Comparison of ENCODE assay signal across 21 cellular contexts in genomic region chr12:122545855-122546254, GRCh38. TPM values are rescaled to one million over a fixed set of nuclear protein-coding genes. Genes with fewer than 3 reads are reported as not detected.
A peak's percentile ranks its signal among the peaks of the same experiment; 100 is the strongest.
DNase-seq lines count a peak whose midpoint lies in the region; ATAC-seq, FAIRE-seq and TF ChIP-seq lines count a peak whose summit lies in the region.
"Had no signal": no experiment of that assay in that cellular context is flagged by ENCODE, and none has a peak within 500 bp of the region (broad histone marks: within the 10 kb centered on the region; RNA-seq: fewer than 3 reads in every experiment).

No MANE protein-coding gene starts in this region.

- no peak overlapping the region for H3K4me3 ChIP-seq in OCI-LY7 (ENCODE audit: low read depth, low read length, poor library complexity, severe bottlenecking)
- no peak overlapping the region for H3K4me3 ChIP-seq in HepG2 (replicated peaks in 1 of 3; ENCODE audit: insufficient read depth in 1 of 3, low read depth in 2 of 3, low read length in 3 of 3)
- H3K4me3 ChIP-seq: heart right ventricle, skin epidermis, tibial artery had no signal

- no peaks in the 10 kb centered on the region for H3K9me2 ChIP-seq in OCI-LY7 (ENCODE audit: insufficient read depth, low read length)

- in situ Hi-C loops in HepG2 (cut with HindIII; ENCODE audit: extremely low pct_ligation_motif_present, low pct_unique_long_range_greater_than_20kb) = no loop called here

- no peak for TF ChIP-seq RAD21 in HepG2 (CRISPR knock-in tag; IDR thresholded peaks at IDR 0.05)

- POLR2A ChIA-PET in OCI-LY7 (lab: Charles Lee) = no interaction called here
- POLR2A ChIA-PET in HepG2 (lab: Yijun Ruan, JAX) = no interaction called here

- FAIRE-seq in GM18507 (lab: Jason Lieb, UNC) (peak; percentile 81), HepG2 (lab: Jason Lieb, UNC) (no peak)
- FAIRE-seq: islet of Langerhans had no signal

- WGBS in HepG2 (ENCODE audit: low lambda C conversion rate) = 99% methylated on average over 2 of the region's 2 CpGs

- H3K27ac ChIP-seq in OCI-LY7 (ENCODE audit: low read depth, low read length, poor library complexity, severe bottlenecking) (no peak overlapping the region), HepG2 (ENCODE audit: extremely low read length, insufficient read depth, low read length) (no peak overlapping the region)
- H3K27ac ChIP-seq: heart right ventricle, skin epidermis, tibial artery, VCaP had no signal

- TF ChIP-seq POLR2A in HepG2 (IDR thresholded peaks at IDR 0.05; ENCODE audit: insufficient read depth in 1 of 2, low read depth in 2 of 2, low read length in 2 of 2) = no peak

- peak; percentile 28 for DNase-seq in GM18507 (ENCODE audit: extremely low spot score, insufficient read length, low read depth)
- no peak for DNase-seq in OCI-LY7 (ENCODE audit: low spot score)
- DNase-seq in NCI-H1092 treated with DMSO at 0.1 percent for 48 hours (lab: John Stamatoyannopoulos, UW) = no peak
- no peak for DNase-seq in GM19238 (ENCODE audit: insufficient read length, low spot score)
- no peak for DNase-seq in HepG2 (ENCODE audit: low spot score)
- DNase-seq in NCI-H1694 treated with DMSO at 0.1 percent for 48 hours (lab: John Stamatoyannopoulos, UW) = no peak
- DNase-seq: amniotic stem cell; COR-L47; effector memory CD4-positive, alpha-beta T cell; heart right ventricle; IMR-90; natural killer cell; posterior cingulate gyrus; RPMI8226; tibial artery had no signal

- H2AFZ ChIP-seq in OCI-LY7 (ENCODE audit: low read length) = no peak overlapping the region
- no peak overlapping the region for H2AFZ ChIP-seq in HepG2 (ENCODE audit: low read length)

- TF ChIP-seq CTCF in OCI-LY7 (conservative IDR thresholded peaks at IDR 0.05; ENCODE audit: low read length) (no peak), HepG2 (CRISPR knock-in tag; IDR thresholded peaks at IDR 0.05) (no peak)

- H4K20me1 ChIP-seq in OCI-LY7 (ENCODE audit: insufficient read depth, low read length) (no peaks in the 10 kb centered on the region), HepG2 (ENCODE audit: insufficient read depth, low read length) (no peaks in the 10 kb centered on the region)

- H3K4me2 ChIP-seq in OCI-LY7 (ENCODE audit: low read length) (peak overlapping the region; percentile 14; the same call in 1 of the 2 replicates), HepG2 (ENCODE audit: low read depth, low read length) (no peak overlapping the region)

- peaks cover 5% of the 10 kb centered on the region; the same call in 1 of the 2 replicates for H3K79me2 ChIP-seq in OCI-LY7 (ENCODE audit: insufficient read depth, low read depth, low read length)
- no peaks in the 10 kb centered on the region for H3K79me2 ChIP-seq in HepG2 (ENCODE audit: insufficient read depth, low read length)

- H3K9me3 ChIP-seq in OCI-LY7 (ENCODE audit: low read length) (no peaks in the 10 kb centered on the region), HepG2 (ENCODE audit: low read length) (no peaks in the 10 kb centered on the region)
- H3K9me3 ChIP-seq: heart right ventricle, tibial artery had no signal

- no TSS peak for BruUV-seq in OCI-LY7 (replicated peaks; lab: Mats Ljungman, UMichigan)
- no TSS peak for BruUV-seq in HepG2 (replicated peaks; lab: Mats Ljungman, UMichigan)

- H3K36me3 ChIP-seq in OCI-LY7 (ENCODE audit: insufficient read depth, low read length) (peaks cover 98% of the 10 kb centered on the region), HepG2 (replicated peaks in 1 of 2; ENCODE audit: control insufficient read depth in 1 of 2, insufficient read depth in 2 of 2, low read length in 2 of 2) (peaks cover 5 to 39% of the 10 kb centered on the region in 2 experiments)

- intact Hi-C loops in OCI-LY7 (cut with micrococcal nuclease; ENCODE audit: unreplicated experiment) (no loop called here), HepG2 (cut with micrococcal nuclease; ENCODE audit: unreplicated experiment) (no loop called here)

- peak; percentile 49 for ATAC-seq in GM21515 (IDR thresholded peaks at IDR 0.05; ENCODE audit: unreplicated experiment)
- ATAC-seq in HG03066 (IDR thresholded peaks at IDR 0.05; ENCODE audit: low read depth, unreplicated experiment) = peak; percentile 68
- ATAC-seq in HepG2 = no peak
- ATAC-seq: HCT116, heart right ventricle, natural killer cell had no signal

- H3K27me3 ChIP-seq in HepG2 (ENCODE audit: control insufficient read depth in 1 of 2, insufficient read depth in 2 of 2, low read length in 2 of 2) = no peaks in the 10 kb centered on the region
- H3K27me3 ChIP-seq: heart right ventricle, tibial artery had no signal

- H3K9ac ChIP-seq in HepG2 (ENCODE audit: insufficient read depth, low read depth, low read length) = no peak overlapping the region

- CTCF ChIA-PET in OCI-LY7 (lab: Charles Lee; ENCODE audit: unreplicated experiment) (no interaction called here), HepG2 (lab: Yijun Ruan, JAX; ENCODE audit: low intra/inter-chr PET ratio, low total read pairs) (no interaction called here)

- H3K4me1 ChIP-seq in OCI-LY7 (ENCODE audit: insufficient read depth, low read length, poor library complexity, severe bottlenecking) (peaks cover 20% of the 10 kb centered on the region), HepG2 (ENCODE audit: insufficient read depth, low read length) (no peaks in the 10 kb centered on the region)
- H3K4me1 ChIP-seq: heart right ventricle, tibial artery had no signal

- TF ChIP-seq EP300 in HepG2 (IDR thresholded peaks at IDR 0.05; ENCODE audit: low read depth in 2 of 2, low read length in 2 of 2) (no peak), HepG2 (CRISPR knock-in tag; IDR thresholded peaks at IDR 0.05; ENCODE audit: borderline replicate concordance) (no peak)

RNA-seq across cellular contexts. Expression of gene KNTC1, which starts 18.8 kb away (rescaled TPM):
- 138 and 170 TPM in 2 replicates for total RNA-seq in OCI-LY7 (2014; rRNA removed; shearing (Covaris generic))
- total RNA-seq in OCI-LY7 (2022) = 195 and 253 TPM in 2 replicates
- 49.2 and 57.6 TPM in 2 replicates for total RNA-seq in HepG2 (2016; rRNA removed; fragmentation: Illumina TruSeq; extraction: Trizol)
- total RNA-seq in HepG2 (2016; cell fraction: cytosol; rRNA removed; fragmentation: Illumina TruSeq; extraction: Trizol; ENCODE audit: low read depth) = 18.2 and 22.7 TPM in 2 replicates
- 49.4 and 57.3 TPM in 2 replicates for total RNA-seq in HepG2 (2016; cell fraction: insoluble cytoplasmic fraction; rRNA removed; fragmentation: Illumina TruSeq; extraction: Trizol)
- total RNA-seq in HepG2 (2016; cell fraction: membrane; rRNA removed; fragmentation: Illumina TruSeq; extraction: Trizol) = 16.5 and 21.3 TPM in 2 replicates
- 108 and 118 TPM in 2 replicates for total RNA-seq in HepG2 (2016; cell fraction: nucleus; rRNA removed; fragmentation: Illumina TruSeq; extraction: Trizol)
- polyA plus RNA-seq in HepG2 (2011; rRNA removed) = 26.9 and 45.1 TPM in 2 replicates
- 6.0 and 6.6 TPM in 2 replicates for polyA plus RNA-seq in HepG2 (2011; cell fraction: cytosol; rRNA removed)
- polyA plus RNA-seq in HepG2 (2011; cell fraction: nucleus; rRNA removed) = 56.6 and 86.5 TPM in 2 replicates
- 23.2 and 23.7 TPM in 2 replicates for polyA plus RNA-seq in HepG2 (2012)
- polyA plus RNA-seq in HepG2 (2016; cell fraction: cytosol; fragmentation: Illumina TruSeq; extraction: Trizol; ENCODE audit: low read depth) = 2.0 and 2.9 TPM in 2 replicates
- polyA plus RNA-seq in HepG2 (2016; cell fraction: insoluble cytoplasmic fraction; fragmentation: Illumina TruSeq; extraction: Trizol; ENCODE audit: low read depth) = 27.6 and 27.7 TPM in 2 replicates
- 3.5 and 4.7 TPM in 2 replicates for polyA plus RNA-seq in HepG2 (2016; cell fraction: membrane; fragmentation: Illumina TruSeq; extraction: Trizol; ENCODE audit: low read depth)
- polyA plus RNA-seq in HepG2 (2016; cell fraction: nucleus; fragmentation: Illumina TruSeq; extraction: Trizol; ENCODE audit: insufficient read depth, low read depth) = 208 and 213 TPM in 2 replicates
- 21.3 and 75.8 TPM in 2 replicates for polyA minus RNA-seq in HepG2 (2011; rRNA and poly(A)+ RNA removed; ENCODE audit: low replicate concordance)
- 10.1 and 13.4 TPM in 2 replicates for polyA minus RNA-seq in HepG2 (2011; cell fraction: cytosol; rRNA and poly(A)+ RNA removed)
- 88.6 and 117 TPM in 2 replicates for polyA minus RNA-seq in HepG2 (2011; cell fraction: nucleus; rRNA and poly(A)+ RNA removed)

RNA-seq across cellular contexts. Expression of gene RSRC2, which starts 19.1 kb away (rescaled TPM):
- total RNA-seq in OCI-LY7 (2014; rRNA removed; shearing (Covaris generic)) = 91.7 and 125 TPM in 2 replicates
- total RNA-seq in OCI-LY7 (2022) = 131 and 132 TPM in 2 replicates
- total RNA-seq in HepG2 (2016; rRNA removed; fragmentation: Illumina TruSeq; extraction: Trizol) = 77.8 and 85.8 TPM in 2 replicates
- 18.9 and 21.1 TPM in 2 replicates for total RNA-seq in HepG2 (2016; cell fraction: cytosol; rRNA removed; fragmentation: Illumina TruSeq; extraction: Trizol; ENCODE audit: low read depth)
- total RNA-seq in HepG2 (2016; cell fraction: insoluble cytoplasmic fraction; rRNA removed; fragmentation: Illumina TruSeq; extraction: Trizol) = 79.4 and 84.5 TPM in 2 replicates
- 32.8 and 33.2 TPM in 2 replicates for total RNA-seq in HepG2 (2016; cell fraction: membrane; rRNA removed; fragmentation: Illumina TruSeq; extraction: Trizol)
- 97.0 and 103 TPM in 2 replicates for total RNA-seq in HepG2 (2016; cell fraction: nucleus; rRNA removed; fragmentation: Illumina TruSeq; extraction: Trizol)
- polyA plus RNA-seq in HepG2 (2011; rRNA removed) = 27.6 and 31.4 TPM in 2 replicates
- polyA plus RNA-seq in HepG2 (2011; cell fraction: cytosol; rRNA removed) = 7.5 and 10.3 TPM in 2 replicates
- 42.2 and 43.3 TPM in 2 replicates for polyA plus RNA-seq in HepG2 (2011; cell fraction: nucleus; rRNA removed)
- 50.4 and 65.0 TPM in 2 replicates for polyA plus RNA-seq in HepG2 (2012)
- polyA plus RNA-seq in HepG2 (2016; cell fraction: cytosol; fragmentation: Illumina TruSeq; extraction: Trizol; ENCODE audit: low read depth) = 8.9 and 9.0 TPM in 2 replicates
- polyA plus RNA-seq in HepG2 (2016; cell fraction: insoluble cytoplasmic fraction; fragmentation: Illumina TruSeq; extraction: Trizol; ENCODE audit: low read depth) = 98.3 and 98.6 TPM in 2 replicates
- polyA plus RNA-seq in HepG2 (2016; cell fraction: membrane; fragmentation: Illumina TruSeq; extraction: Trizol; ENCODE audit: low read depth) = 14.1 and 18.0 TPM in 2 replicates
- polyA plus RNA-seq in HepG2 (2016; cell fraction: nucleus; fragmentation: Illumina TruSeq; extraction: Trizol; ENCODE audit: insufficient read depth, low read depth) = 156 and 164 TPM in 2 replicates
- polyA minus RNA-seq in HepG2 (2011; rRNA and poly(A)+ RNA removed; ENCODE audit: low replicate concordance) = 17.3 and 23.5 TPM in 2 replicates
- 8.3 and 11.6 TPM in 2 replicates for polyA minus RNA-seq in HepG2 (2011; cell fraction: cytosol; rRNA and poly(A)+ RNA removed)
- polyA minus RNA-seq in HepG2 (2011; cell fraction: nucleus; rRNA and poly(A)+ RNA removed) = 155 and 166 TPM in 2 replicates

RNA-seq across cellular contexts. Expression of gene ZCCHC8, which starts 45.1 kb away (rescaled TPM):
- total RNA-seq in OCI-LY7 (2014; rRNA removed; shearing (Covaris generic)) = 46.9 and 48.7 TPM in 2 replicates
- total RNA-seq in OCI-LY7 (2022) = 68.1 and 68.6 TPM in 2 replicates
- 14.2 and 20.9 TPM in 2 replicates for total RNA-seq in HepG2 (2016; rRNA removed; fragmentation: Illumina TruSeq; extraction: Trizol)
- total RNA-seq in HepG2 (2016; cell fraction: cytosol; rRNA removed; fragmentation: Illumina TruSeq; extraction: Trizol; ENCODE audit: low read depth) = 4.6 and 5.1 TPM in 2 replicates
- total RNA-seq in HepG2 (2016; cell fraction: insoluble cytoplasmic fraction; rRNA removed; fragmentation: Illumina TruSeq; extraction: Trizol) = 14.0 and 22.1 TPM in 2 replicates
- total RNA-seq in HepG2 (2016; cell fraction: membrane; rRNA removed; fragmentation: Illumina TruSeq; extraction: Trizol) = 7.2 and 7.6 TPM in 2 replicates
- total RNA-seq in HepG2 (2016; cell fraction: nucleus; rRNA removed; fragmentation: Illumina TruSeq; extraction: Trizol) = 30.3 and 32.1 TPM in 2 replicates
- 18.6 and 20.5 TPM in 2 replicates for polyA plus RNA-seq in HepG2 (2011; rRNA removed)
- 9.6 and 13.2 TPM in 2 replicates for polyA plus RNA-seq in HepG2 (2011; cell fraction: cytosol; rRNA removed)
- polyA plus RNA-seq in HepG2 (2011; cell fraction: nucleus; rRNA removed) = 37.9 and 40.8 TPM in 2 replicates
- 20.5 and 20.8 TPM in 2 replicates for polyA plus RNA-seq in HepG2 (2012)
- 1.9 and 2.0 TPM in 2 replicates for polyA plus RNA-seq in HepG2 (2016; cell fraction: cytosol; fragmentation: Illumina TruSeq; extraction: Trizol; ENCODE audit: low read depth)
- 15.5 and 16.5 TPM in 2 replicates for polyA plus RNA-seq in HepG2 (2016; cell fraction: insoluble cytoplasmic fraction; fragmentation: Illumina TruSeq; extraction: Trizol; ENCODE audit: low read depth)
- polyA plus RNA-seq in HepG2 (2016; cell fraction: membrane; fragmentation: Illumina TruSeq; extraction: Trizol; ENCODE audit: low read depth) = 3.5 and 4.0 TPM in 2 replicates
- 75.5 and 80.1 TPM in 2 replicates for polyA plus RNA-seq in HepG2 (2016; cell fraction: nucleus; fragmentation: Illumina TruSeq; extraction: Trizol; ENCODE audit: insufficient read depth, low read depth)
- 9.4 and 18.6 TPM in 2 replicates for polyA minus RNA-seq in HepG2 (2011; rRNA and poly(A)+ RNA removed; ENCODE audit: low replicate concordance)
- polyA minus RNA-seq in HepG2 (2011; cell fraction: cytosol; rRNA and poly(A)+ RNA removed) = 8.1 and 11.2 TPM in 2 replicates
- polyA minus RNA-seq in HepG2 (2011; cell fraction: nucleus; rRNA and poly(A)+ RNA removed) = 40.6 and 42.0 TPM in 2 replicates
